10 cellular contexts compared by ENCODE assay signal in genomic region chr3:167396075-167396474, GRCh38. TPM values are rescaled to one million over a fixed set of nuclear protein-coding genes. Genes with fewer than 3 reads are reported as not detected.
"Had no signal": no experiment of that assay in that cellular context is flagged by ENCODE, and none has a peak within 500 bp of the region (broad histone marks: within the 10 kb centered on the region; RNA-seq: fewer than 3 reads in every experiment).

No MANE protein-coding gene starts in this region.

- H3K4me3 Mint-ChIP-seq: H9, HFFc6 had no signal

- DNase-seq: GOT3, H9, HFFc6, IMR-90, KG1 had no signal

- H3K27ac Mint-ChIP-seq: H9, HFFc6 had no signal

- H3K4me3 ChIP-seq: K562 had no signal

- ATAC-seq: HCT116, K562 had no signal

- FAIRE-seq: H54, HTR-8/SVneo, K562 had no signal

- H3K9me3 Mint-ChIP-seq: H9 had no signal

RNA-seq across cellular contexts. Expression of gene ZBBX, which starts 16.0 kb away (rescaled TPM):
- total RNA-seq: HFFc6, HT-29, IMR-90, K562 had no signal
- polyA plus RNA-seq: IMR-90, K562 had no signal
